1 cellular context compared by ENCODE assay signal in the genomic region with DNA sequence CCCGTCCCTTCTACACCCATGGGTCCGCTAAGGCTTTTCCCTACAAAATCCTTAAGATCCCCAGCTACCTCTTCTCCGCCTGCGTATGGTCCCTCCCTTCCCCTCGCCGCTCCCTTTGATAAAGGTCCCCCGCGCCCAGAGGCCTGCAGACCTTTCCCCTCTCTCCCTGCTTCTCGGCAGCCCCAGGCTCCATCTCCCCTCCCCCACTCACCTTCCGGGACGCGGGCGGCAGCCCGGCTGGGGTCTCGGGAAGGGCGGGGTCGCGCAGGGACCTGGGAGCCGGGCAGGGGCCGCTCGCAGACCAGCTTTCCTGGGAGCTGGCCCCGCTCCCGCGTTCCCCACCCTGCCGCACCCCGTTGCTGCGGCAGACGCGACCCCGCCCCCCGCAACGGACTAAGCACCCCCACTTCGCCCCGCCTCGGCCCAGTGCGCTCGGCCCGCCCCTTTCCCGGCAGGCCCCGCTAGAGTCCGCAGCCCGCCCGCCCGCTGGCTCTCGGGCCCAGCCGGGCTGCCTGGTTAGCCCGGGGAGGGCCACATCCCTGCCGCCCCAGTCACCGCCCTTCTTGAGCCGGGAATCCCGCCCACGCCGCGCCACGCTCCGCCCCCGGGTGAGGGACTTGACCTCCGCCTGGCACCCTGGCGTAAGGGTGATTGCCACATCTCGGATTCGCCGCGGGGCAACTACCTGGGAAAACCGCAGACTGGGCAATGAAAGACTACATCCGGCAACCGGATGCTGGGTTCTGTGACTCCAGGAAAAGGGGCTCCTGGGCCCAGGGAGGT.
TF ChIP-seq lines count a peak whose summit lies in the region.

A gene with protein sequence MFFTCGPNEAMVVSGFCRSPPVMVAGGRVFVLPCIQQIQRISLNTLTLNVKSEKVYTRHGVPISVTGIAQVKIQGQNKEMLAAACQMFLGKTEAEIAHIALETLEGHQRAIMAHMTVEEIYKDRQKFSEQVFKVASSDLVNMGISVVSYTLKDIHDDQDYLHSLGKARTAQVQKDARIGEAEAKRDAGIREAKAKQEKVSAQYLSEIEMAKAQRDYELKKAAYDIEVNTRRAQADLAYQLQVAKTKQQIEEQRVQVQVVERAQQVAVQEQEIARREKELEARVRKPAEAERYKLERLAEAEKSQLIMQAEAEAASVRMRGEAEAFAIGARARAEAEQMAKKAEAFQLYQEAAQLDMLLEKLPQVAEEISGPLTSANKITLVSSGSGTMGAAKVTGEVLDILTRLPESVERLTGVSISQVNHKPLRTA (minus strand): TSS at position 372 of the 783 bp plus-strand sequence. CDS start 498 bp downstream, outside the sequence.

TF ChIP-seq in HEK293, 187 proteins besides CTCF, POLR2A, EP300 and RAD21 (continued from another document and continues in another):
- TF ChIP-seq GLI2 (tag by site-specific recombination; IDR thresholded peaks at IDR 0.05; ENCODE audit: borderline replicate concordance, low read depth) (no peak), ZNF791 (tag by site-specific recombination; IDR thresholded peaks at IDR 0.05) (no peak), SP3 (tag by site-specific recombination; IDR thresholded peaks at IDR 0.05) (peak; percentile 90), ZNF366 (tag by site-specific recombination; conservative IDR thresholded peaks at IDR 0.05) (no peak), ZNF114 (tag by site-specific recombination; IDR thresholded peaks at IDR 0.05) (no peak), ZNF140 (tag by site-specific recombination; IDR thresholded peaks at IDR 0.05) (no peak), KLF7 (tag by site-specific recombination; IDR thresholded peaks at IDR 0.05; ENCODE audit: borderline replicate concordance) (peak; percentile 57), ZBTB8A (tag by site-specific recombination; IDR thresholded peaks at IDR 0.05) (peak; percentile 100), ZNF654 (tag by site-specific recombination; IDR thresholded peaks at IDR 0.05; ENCODE audit: low read depth) (no peak), ZIC2 (tag by site-specific recombination; IDR thresholded peaks at IDR 0.05) (peak; percentile 98), ZNF621 (tag by site-specific recombination; IDR thresholded peaks at IDR 0.05) (no peak), ZNF529 (tag by site-specific recombination; IDR thresholded peaks at IDR 0.05; ENCODE audit: insufficient replicate concordance) (no peak), ZNF202 (tag by site-specific recombination; IDR thresholded peaks at IDR 0.05; ENCODE audit: borderline replicate concordance) (no peak), ZNF292 (tag by site-specific recombination; IDR thresholded peaks at IDR 0.05; ENCODE audit: borderline replicate concordance, low read depth) (no peak), SALL2 (tag by site-specific recombination; IDR thresholded peaks at IDR 0.05; ENCODE audit: borderline replicate concordance) (no peak), MZF1 (tag by site-specific recombination; IDR thresholded peaks at IDR 0.05; ENCODE audit: borderline replicate concordance) (peak; percentile 87; the same call in 1 of the 2 replicates), ZNF433 (tag by site-specific recombination; IDR thresholded peaks at IDR 0.05; ENCODE audit: low read depth) (no peak), ZNF214 (tag by site-specific recombination; IDR thresholded peaks at IDR 0.05; ENCODE audit: borderline replicate concordance) (no peak), ZNF48 (tag by site-specific recombination; IDR thresholded peaks at IDR 0.05) (no peak), ZNF629 (tag by site-specific recombination; IDR thresholded peaks at IDR 0.05) (peak; percentile 85), ZNF510 (tag by site-specific recombination; IDR thresholded peaks at IDR 0.05; ENCODE audit: insufficient replicate concordance) (no peak), SCRT1 (tag by site-specific recombination; IDR thresholded peaks at IDR 0.05; ENCODE audit: borderline replicate concordance) (no peak), ZFHX2 (tag by site-specific recombination; conservative IDR thresholded peaks at IDR 0.05) (peak; percentile 98), ZNF426 (tag by site-specific recombination; IDR thresholded peaks at IDR 0.05) (no peak)
- TF ChIP-seq, protein P1, sequence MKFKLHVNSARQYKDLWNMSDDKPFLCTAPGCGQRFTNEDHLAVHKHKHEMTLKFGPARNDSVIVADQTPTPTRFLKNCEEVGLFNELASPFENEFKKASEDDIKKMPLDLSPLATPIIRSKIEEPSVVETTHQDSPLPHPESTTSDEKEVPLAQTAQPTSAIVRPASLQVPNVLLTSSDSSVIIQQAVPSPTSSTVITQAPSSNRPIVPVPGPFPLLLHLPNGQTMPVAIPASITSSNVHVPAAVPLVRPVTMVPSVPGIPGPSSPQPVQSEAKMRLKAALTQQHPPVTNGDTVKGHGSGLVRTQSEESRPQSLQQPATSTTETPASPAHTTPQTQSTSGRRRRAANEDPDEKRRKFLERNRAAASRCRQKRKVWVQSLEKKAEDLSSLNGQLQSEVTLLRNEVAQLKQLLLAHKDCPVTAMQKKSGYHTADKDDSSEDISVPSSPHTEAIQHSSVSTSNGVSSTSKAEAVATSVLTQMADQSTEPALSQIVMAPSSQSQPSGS (tag by site-specific recombination; IDR thresholded peaks at IDR 0.05; ENCODE audit: low read depth), result no peak
- TF ChIP-seq, protein P2, sequence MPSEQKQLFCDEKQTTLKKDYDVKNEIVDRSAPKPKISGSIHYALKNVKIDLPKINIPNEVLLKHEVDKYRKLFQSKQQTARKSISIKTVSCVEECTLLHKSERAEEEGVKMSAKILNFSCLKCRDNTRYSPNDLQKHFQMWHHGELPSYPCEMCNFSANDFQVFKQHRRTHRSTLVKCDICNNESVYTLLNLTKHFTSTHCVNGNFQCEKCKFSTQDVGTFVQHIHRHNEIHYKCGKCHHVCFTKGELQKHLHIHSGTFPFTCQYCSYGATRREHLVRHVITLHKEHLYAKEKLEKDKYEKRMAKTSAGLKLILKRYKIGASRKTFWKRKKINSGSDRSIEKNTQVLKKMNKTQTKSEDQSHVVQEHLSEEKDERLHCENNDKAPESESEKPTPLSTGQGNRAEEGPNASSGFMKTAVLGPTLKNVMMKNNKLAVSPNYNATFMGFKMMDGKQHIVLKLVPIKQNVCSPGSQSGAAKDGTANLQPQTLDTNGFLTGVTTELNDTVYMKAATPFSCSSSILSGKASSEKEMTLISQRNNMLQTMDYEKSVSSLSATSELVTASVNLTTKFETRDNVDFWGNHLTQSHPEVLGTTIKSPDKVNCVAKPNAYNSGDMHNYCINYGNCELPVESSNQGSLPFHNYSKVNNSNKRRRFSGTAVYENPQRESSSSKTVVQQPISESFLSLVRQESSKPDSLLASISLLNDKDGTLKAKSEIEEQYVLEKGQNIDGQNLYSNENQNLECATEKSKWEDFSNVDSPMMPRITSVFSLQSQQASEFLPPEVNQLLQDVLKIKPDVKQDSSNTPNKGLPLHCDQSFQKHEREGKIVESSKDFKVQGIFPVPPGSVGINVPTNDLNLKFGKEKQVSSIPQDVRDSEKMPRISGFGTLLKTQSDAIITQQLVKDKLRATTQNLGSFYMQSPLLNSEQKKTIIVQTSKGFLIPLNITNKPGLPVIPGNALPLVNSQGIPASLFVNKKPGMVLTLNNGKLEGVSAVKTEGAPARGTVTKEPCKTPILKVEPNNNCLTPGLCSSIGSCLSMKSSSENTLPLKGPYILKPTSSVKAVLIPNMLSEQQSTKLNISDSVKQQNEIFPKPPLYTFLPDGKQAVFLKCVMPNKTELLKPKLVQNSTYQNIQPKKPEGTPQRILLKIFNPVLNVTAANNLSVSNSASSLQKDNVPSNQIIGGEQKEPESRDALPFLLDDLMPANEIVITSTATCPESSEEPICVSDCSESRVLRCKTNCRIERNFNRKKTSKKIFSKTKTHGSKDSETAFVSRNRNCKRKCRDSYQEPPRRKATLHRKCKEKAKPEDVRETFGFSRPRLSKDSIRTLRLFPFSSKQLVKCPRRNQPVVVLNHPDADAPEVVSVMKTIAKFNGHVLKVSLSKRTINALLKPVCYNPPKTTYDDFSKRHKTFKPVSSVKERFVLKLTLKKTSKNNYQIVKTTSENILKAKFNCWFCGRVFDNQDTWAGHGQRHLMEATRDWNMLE (tag by site-specific recombination; conservative IDR thresholded peaks at IDR 0.05; ENCODE audit: low read depth), result 0 out of 2 replicates have a peak, but pooled peaks have one; percentile 19
- TF ChIP-seq, protein P3, sequence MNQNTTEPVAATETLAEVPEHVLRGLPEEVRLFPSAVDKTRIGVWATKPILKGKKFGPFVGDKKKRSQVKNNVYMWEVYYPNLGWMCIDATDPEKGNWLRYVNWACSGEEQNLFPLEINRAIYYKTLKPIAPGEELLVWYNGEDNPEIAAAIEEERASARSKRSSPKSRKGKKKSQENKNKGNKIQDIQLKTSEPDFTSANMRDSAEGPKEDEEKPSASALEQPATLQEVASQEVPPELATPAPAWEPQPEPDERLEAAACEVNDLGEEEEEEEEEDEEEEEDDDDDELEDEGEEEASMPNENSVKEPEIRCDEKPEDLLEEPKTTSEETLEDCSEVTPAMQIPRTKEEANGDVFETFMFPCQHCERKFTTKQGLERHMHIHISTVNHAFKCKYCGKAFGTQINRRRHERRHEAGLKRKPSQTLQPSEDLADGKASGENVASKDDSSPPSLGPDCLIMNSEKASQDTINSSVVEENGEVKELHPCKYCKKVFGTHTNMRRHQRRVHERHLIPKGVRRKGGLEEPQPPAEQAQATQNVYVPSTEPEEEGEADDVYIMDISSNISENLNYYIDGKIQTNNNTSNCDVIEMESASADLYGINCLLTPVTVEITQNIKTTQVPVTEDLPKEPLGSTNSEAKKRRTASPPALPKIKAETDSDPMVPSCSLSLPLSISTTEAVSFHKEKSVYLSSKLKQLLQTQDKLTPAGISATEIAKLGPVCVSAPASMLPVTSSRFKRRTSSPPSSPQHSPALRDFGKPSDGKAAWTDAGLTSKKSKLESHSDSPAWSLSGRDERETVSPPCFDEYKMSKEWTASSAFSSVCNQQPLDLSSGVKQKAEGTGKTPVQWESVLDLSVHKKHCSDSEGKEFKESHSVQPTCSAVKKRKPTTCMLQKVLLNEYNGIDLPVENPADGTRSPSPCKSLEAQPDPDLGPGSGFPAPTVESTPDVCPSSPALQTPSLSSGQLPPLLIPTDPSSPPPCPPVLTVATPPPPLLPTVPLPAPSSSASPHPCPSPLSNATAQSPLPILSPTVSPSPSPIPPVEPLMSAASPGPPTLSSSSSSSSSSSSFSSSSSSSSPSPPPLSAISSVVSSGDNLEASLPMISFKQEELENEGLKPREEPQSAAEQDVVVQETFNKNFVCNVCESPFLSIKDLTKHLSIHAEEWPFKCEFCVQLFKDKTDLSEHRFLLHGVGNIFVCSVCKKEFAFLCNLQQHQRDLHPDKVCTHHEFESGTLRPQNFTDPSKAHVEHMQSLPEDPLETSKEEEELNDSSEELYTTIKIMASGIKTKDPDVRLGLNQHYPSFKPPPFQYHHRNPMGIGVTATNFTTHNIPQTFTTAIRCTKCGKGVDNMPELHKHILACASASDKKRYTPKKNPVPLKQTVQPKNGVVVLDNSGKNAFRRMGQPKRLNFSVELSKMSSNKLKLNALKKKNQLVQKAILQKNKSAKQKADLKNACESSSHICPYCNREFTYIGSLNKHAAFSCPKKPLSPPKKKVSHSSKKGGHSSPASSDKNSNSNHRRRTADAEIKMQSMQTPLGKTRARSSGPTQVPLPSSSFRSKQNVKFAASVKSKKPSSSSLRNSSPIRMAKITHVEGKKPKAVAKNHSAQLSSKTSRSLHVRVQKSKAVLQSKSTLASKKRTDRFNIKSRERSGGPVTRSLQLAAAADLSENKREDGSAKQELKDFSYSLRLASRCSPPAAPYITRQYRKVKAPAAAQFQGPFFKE (tag by site-specific recombination; IDR thresholded peaks at IDR 0.05; ENCODE audit: borderline replicate concordance), result no peak
- TF ChIP-seq, protein P4, sequence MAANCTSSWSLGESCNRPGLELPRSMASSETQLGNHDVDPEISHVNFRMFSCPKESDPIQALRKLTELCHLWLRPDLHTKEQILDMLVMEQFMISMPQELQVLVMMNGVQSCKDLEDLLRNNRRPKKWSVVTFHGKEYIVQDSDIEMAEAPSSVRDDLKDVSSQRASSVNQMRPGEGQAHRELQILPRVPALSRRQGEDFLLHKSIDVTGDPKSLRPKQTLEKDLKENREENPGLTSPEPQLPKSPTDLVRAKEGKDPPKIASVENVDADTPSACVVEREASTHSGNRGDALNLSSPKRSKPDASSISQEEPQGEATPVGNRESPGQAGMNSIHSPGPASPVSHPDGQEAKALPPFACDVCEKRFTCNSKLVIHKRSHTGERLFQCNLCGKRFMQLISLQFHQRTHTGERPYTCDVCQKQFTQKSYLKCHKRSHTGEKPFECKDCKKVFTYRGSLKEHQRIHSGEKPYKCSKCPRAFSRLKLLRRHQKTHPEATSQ (tag by site-specific recombination; IDR thresholded peaks at IDR 0.05), result peak; percentile 18; the same call in 1 of the 2 replicates
- TF ChIP-seq, protein P5, sequence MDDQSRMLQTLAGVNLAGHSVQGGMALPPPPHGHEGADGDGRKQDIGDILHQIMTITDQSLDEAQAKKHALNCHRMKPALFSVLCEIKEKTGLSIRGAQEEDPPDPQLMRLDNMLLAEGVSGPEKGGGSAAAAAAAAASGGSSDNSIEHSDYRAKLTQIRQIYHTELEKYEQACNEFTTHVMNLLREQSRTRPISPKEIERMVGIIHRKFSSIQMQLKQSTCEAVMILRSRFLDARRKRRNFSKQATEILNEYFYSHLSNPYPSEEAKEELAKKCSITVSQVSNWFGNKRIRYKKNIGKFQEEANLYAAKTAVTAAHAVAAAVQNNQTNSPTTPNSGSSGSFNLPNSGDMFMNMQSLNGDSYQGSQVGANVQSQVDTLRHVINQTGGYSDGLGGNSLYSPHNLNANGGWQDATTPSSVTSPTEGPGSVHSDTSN (CRISPR knock-in tag; IDR thresholded peaks at IDR 0.05), result no peak; the same call in 1 of the 2 replicates
- TF ChIP-seq, protein P6, sequence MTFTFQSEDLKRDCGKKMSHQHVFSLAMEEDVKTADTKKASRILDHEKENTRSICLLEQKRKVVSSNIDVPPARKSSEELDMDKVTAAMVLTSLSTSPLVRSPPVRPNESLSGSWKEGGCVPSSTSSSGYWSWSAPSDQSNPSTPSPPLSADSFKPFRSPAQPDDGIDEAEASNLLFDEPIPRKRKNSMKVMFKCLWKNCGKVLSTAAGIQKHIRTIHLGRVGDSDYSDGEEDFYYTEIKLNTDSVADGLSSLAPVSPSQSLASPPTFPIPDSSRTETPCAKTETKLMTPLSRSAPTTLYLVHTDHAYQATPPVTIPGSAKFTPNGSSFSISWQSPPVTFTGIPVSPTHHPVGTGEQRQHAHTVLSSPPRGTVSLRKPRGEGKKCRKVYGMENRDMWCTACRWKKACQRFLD (tag by site-specific recombination; IDR thresholded peaks at IDR 0.05), result no peak
- TF ChIP-seq, protein P7, sequence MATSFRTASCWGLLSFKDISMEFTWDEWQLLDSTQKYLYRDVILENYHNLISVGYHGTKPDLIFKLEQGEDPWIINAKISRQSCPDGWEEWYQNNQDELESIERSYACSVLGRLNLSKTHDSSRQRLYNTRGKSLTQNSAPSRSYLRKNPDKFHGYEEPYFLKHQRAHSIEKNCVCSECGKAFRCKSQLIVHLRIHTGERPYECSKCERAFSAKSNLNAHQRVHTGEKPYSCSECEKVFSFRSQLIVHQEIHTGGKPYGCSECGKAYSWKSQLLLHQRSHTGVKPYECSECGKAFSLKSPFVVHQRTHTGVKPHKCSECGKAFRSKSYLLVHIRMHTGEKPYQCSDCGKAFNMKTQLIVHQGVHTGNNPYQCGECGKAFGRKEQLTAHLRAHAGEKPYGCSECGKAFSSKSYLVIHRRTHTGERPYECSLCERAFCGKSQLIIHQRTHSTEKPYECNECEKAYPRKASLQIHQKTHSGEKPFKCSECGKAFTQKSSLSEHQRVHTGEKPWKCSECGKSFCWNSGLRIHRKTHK (tag by site-specific recombination; IDR thresholded peaks at IDR 0.05), result no peak
- TF ChIP-seq, protein P8, sequence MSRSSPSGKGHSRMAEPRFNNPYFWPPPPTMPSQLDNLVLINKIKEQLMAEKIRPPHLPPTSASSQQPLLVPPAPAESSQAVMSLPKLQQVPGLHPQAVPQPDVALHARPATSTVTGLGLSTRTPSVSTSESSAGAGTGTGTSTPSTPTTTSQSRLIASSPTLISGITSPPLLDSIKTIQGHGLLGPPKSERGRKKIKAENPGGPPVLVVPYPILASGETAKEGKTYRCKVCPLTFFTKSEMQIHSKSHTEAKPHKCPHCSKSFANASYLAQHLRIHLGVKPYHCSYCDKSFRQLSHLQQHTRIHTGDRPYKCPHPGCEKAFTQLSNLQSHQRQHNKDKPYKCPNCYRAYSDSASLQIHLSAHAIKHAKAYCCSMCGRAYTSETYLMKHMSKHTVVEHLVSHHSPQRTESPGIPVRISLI (tag by site-specific recombination; IDR thresholded peaks at IDR 0.05), result no peak
